Comparison of ENCODE assay signal across 24 cellular contexts in genomic region chr2:165287083-165287778, GRCh38. TPM values are rescaled to one million over a fixed set of nuclear protein-coding genes. Genes with fewer than 3 reads are reported as not detected.
"Had no signal": no experiment of that assay in that cellular context is flagged by ENCODE, and none has a peak within 500 bp of the region (broad histone marks: within the 10 kb centered on the region; RNA-seq: fewer than 3 reads in every experiment).

No MANE protein-coding gene starts in this region.

- DNase-seq: cerebellar nuclear complex; cortex of kidney; effector memory CD8-positive, alpha-beta T cell; erythroblast; esophagus squamous epithelium; gastrocnemius medialis; head of caudate nucleus; naive thymus-derived CD8-positive, alpha-beta T cell; nephron progenitor cell; nucleus accumbens; stimulated activated CD4-positive, alpha-beta T cell treated with anti-CD3 and anti-CD28 coated beads, Interleukin-12 subunit alpha, Interleukin-12 subunit beta, amount 100 ng/mL, for 4 hours; stimulated activated CD4-positive, alpha-beta T cell treated with anti-CD3 and anti-CD28 coated beads, Interleukin-1b, Interleukin-23, amount 100 ng/mL, for 48 hours; stimulated activated CD4-positive, alpha-beta T cell treated with anti-CD3 and anti-CD28 coated beads, Interleukin-4, amount 100 ng/mL, for 1 hour; stimulated activated CD8-positive, alpha-beta memory T cell treated with anti-CD3 and anti-CD28 coated beads, Interleukin-4, amount 100 ng/mL, for 48 hours had no signal

- H3K9me3 Mint-ChIP-seq: effector memory CD8-positive, alpha-beta T cell; naive thymus-derived CD8-positive, alpha-beta T cell; stimulated activated naive CD8-positive, alpha-beta T cell treated with anti-CD3 and anti-CD28 coated beads, Interleukin-15, Interleukin-2, amounts not matched to agents 100 ng/mL and 50 ng/mL, for 24 hours had no signal

- H3K27ac Mint-ChIP-seq: effector memory CD8-positive, alpha-beta T cell; naive thymus-derived CD8-positive, alpha-beta T cell; nephron progenitor cell; stimulated activated naive CD8-positive, alpha-beta T cell treated with anti-CD3 and anti-CD28 coated beads, Interleukin-15, Interleukin-2, amounts not matched to agents 100 ng/mL and 50 ng/mL, for 24 hours had no signal

- H3K27me3 ChIP-seq: esophagus squamous epithelium, gastrocnemius medialis, hepatocyte, right atrium auricular region, tibial nerve, vagina had no signal

- H3K4me3 ChIP-seq: esophagus squamous epithelium, gastrocnemius medialis, hepatocyte, prostate gland, right atrium auricular region, smooth muscle cell, thoracic aorta, tibial nerve, vagina had no signal

- H3K4me3 Mint-ChIP-seq: effector memory CD8-positive, alpha-beta T cell; naive thymus-derived CD8-positive, alpha-beta T cell; nephron progenitor cell; stimulated activated naive CD8-positive, alpha-beta T cell treated with anti-CD3 and anti-CD28 coated beads, Interleukin-15, Interleukin-2, amounts not matched to agents 100 ng/mL and 50 ng/mL, for 24 hours had no signal

- ATAC-seq: effector memory CD8-positive, alpha-beta T cell; gastrocnemius medialis; left lobe of liver; naive thymus-derived CD8-positive, alpha-beta T cell; sciatic nerve had no signal

- H3K4me1 ChIP-seq: esophagus squamous epithelium, gastrocnemius medialis, prostate gland, right atrium auricular region, tibial nerve, vagina had no signal

- H3K27ac ChIP-seq: esophagus squamous epithelium, gastrocnemius medialis, hepatocyte, prostate gland, right atrium auricular region, thoracic aorta, tibial nerve, vagina had no signal

- H3K4me1 Mint-ChIP-seq: naive thymus-derived CD8-positive, alpha-beta T cell; nephron progenitor cell had no signal

- H3K9me3 ChIP-seq: esophagus squamous epithelium, gastrocnemius medialis, prostate gland, right atrium auricular region, thoracic aorta, tibial nerve, vagina had no signal

- H3K36me3 ChIP-seq: esophagus squamous epithelium, gastrocnemius medialis, prostate gland, right atrium auricular region, thoracic aorta, tibial nerve, vagina had no signal

- H3K36me3 Mint-ChIP-seq: naive thymus-derived CD8-positive, alpha-beta T cell had no signal

RNA-seq across cellular contexts. Expression of gene SCN2A, which starts 48.0 kb away (rescaled TPM):
- total RNA-seq: gastrocnemius medialis; naive thymus-derived CD8-positive, alpha-beta T cell had no signal
